24 cellular contexts compared by ENCODE assay signal in genomic region chr6:134651519-134651918, GRCh38.
A peak's percentile ranks its signal among the peaks of the same experiment; 100 is the strongest.
DNase-seq lines count a peak whose midpoint lies in the region; ATAC-seq, FAIRE-seq and TF ChIP-seq lines count a peak whose summit lies in the region.
"Had no signal": no experiment of that assay in that cellular context is flagged by ENCODE, and none has a peak within 500 bp of the region (broad histone marks: within the 10 kb centered on the region; RNA-seq: fewer than 3 reads in every experiment).

No MANE protein-coding gene starts in this region.

- no peak overlapping the region for H4K91ac ChIP-seq in H1 (replicated peaks; ENCODE audit: insufficient read length, low read length)

- FAIRE-seq in GM12892 (lab: Jason Lieb, UNC): peak; percentile 21
- FAIRE-seq in H1 (lab: Jason Lieb, UNC): no peak
- FAIRE-seq: A549, G401.6, GM12878, GM19239 had no signal

- H3K79me1 ChIP-seq in H1 (ENCODE audit: low read depth, low read length): no peaks in the 10 kb centered on the region

- 0 out of 2 replicates have a peak overlapping the region, but pooled peaks have one; percentile 27 for H2BK20ac ChIP-seq in H1 (ENCODE audit: low read length)

- no peaks in the 10 kb centered on the region for H3K9me3 ChIP-seq in H1 (ENCODE audit: insufficient read depth in 2 of 2, low read depth in 1 of 2, low read length in 1 of 2)
- H3K9me3 ChIP-seq: A549; BE2C; BLaER1 treated with 17β-estradiol and CSF1 and Interleukin-3, amounts not matched to agents 10 nM and 100 nM had no signal

- H3K18ac ChIP-seq in H1 (ENCODE audit: extremely low read depth, low read length): no peak overlapping the region

- H3K4ac ChIP-seq in H1 (replicated peaks; ENCODE audit: insufficient read length, low read depth, low read length): no peak overlapping the region

- H4K5ac ChIP-seq in H1 (ENCODE audit: insufficient read length, low read depth, low read length): no peak overlapping the region

- H4K20me1 ChIP-seq in H1 (replicated peaks in 1 of 2; ENCODE audit: control insufficient read depth in 1 of 2, insufficient read depth in 2 of 2, low read length in 2 of 2): no peaks in the 10 kb centered on the region
- H4K20me1 ChIP-seq: BLaER1 treated with 17β-estradiol and CSF1 and Interleukin-3, amounts not matched to agents 10 nM and 100 nM had no signal

- H3K14ac ChIP-seq in H1 (ENCODE audit: insufficient read length): no peak overlapping the region

- H3K27me3 ChIP-seq in H1 (replicated peaks in 1 of 4; ENCODE audit: control insufficient read depth in 3 of 4, extremely low read depth in 1 of 4, insufficient read depth in 3 of 4, low read length in 3 of 4): no peaks in the 10 kb centered on the region
- H3K27me3 ChIP-seq: BE2C; BLaER1 treated with 17β-estradiol and CSF1 and Interleukin-3, amounts not matched to agents 10 nM and 100 nM had no signal

- DNase-seq in GM12865 (ENCODE audit: low read depth): peak; percentile 19
- no peak for DNase-seq in GM12892 (ENCODE audit: insufficient read length)
- no peak for DNase-seq in H1 (ENCODE audit: low read depth in 1 of 2, low spot score in 2 of 2)
- no peak for DNase-seq in DMS 273 (lab: John Stamatoyannopoulos, UW; ENCODE audit: unreplicated experiment)
- no peak for DNase-seq in stimulated activated CD4-positive, alpha-beta T cell treated with anti-CD3 and anti-CD28 coated beads, Interleukin-12 subunit alpha, Interleukin-12 subunit beta, amount 100 ng/mL, for 4 hours
- DNase-seq: 8988T; ACHN; AML-193; BE2C; Calu3; CD4-positive, alpha-beta memory T cell; COR-L47; DMS153; DND-41; GOT3; H7; HCEC 1CT had no signal

- H3K23ac ChIP-seq in H1 (ENCODE audit: insufficient read length): no peak overlapping the region

- H3K79me2 ChIP-seq in H1 (ENCODE audit: control insufficient read depth in 1 of 2, insufficient read depth in 2 of 2, low read length in 2 of 2): no peaks in the 10 kb centered on the region

- no peaks in the 10 kb centered on the region for H3K4me1 ChIP-seq in H1 (replicated peaks in 1 of 4; ENCODE audit: control insufficient read depth in 3 of 4, insufficient read depth in 4 of 4, low read length in 3 of 4)
- H3K4me1 ChIP-seq: A549, BE2C had no signal

- H3K9ac ChIP-seq in H1 (replicated peaks in 1 of 4; ENCODE audit: extremely low read depth in 1 of 4, low read depth in 3 of 4, low read length in 3 of 4): no peak overlapping the region
- H3K9ac ChIP-seq: BLaER1 treated with 17β-estradiol and CSF1 and Interleukin-3, amounts not matched to agents 10 nM and 100 nM had no signal

- TF ChIP-seq POLR2A in GM12892 (IDR thresholded peaks at IDR 0.05; ENCODE audit: low read depth, low read length): no peak
- TF ChIP-seq POLR2A in H1 (IDR thresholded peaks at IDR 0.05; ENCODE audit: control extremely low read depth in 1 of 2, low read depth in 2 of 2, low read length in 2 of 2): no peak

- H2BK120ac ChIP-seq in H1 (replicated peaks; ENCODE audit: low read depth, low read length): no peak overlapping the region

- H2BK15ac ChIP-seq in H1 (ENCODE audit: low read length): no peak overlapping the region

- no peak overlapping the region for H3K4me3 ChIP-seq in GM12865 (ENCODE audit: low read depth, low read length)
- H3K4me3 ChIP-seq in H1 (ENCODE audit: extremely low read depth in 1 of 4, insufficient read depth in 2 of 4, low read depth in 3 of 4, low read length in 4 of 4): no peak overlapping the region
- H3K4me3 ChIP-seq: A549; BLaER1 treated with 17β-estradiol and CSF1 and Interleukin-3, amounts not matched to agents 10 nM and 100 nM; GM12878 had no signal

- H2AFZ ChIP-seq in H1 (ENCODE audit: low read length): no peak overlapping the region

- POLR2A ChIA-PET in H1 (lab: Charles Lee; ENCODE audit: partially characterized antibody): no interaction called here

- no peak overlapping the region for H2BK5ac ChIP-seq in H1 (ENCODE audit: low read depth, low read length)

- no peak overlapping the region for H2AK5ac ChIP-seq in H1 (ENCODE audit: low read depth, low read length)

- no peak for TF ChIP-seq RAD21 in H1 (IDR thresholded peaks at IDR 0.05 in 1 of 2, conservative IDR thresholded peaks at IDR 0.05 in 1 of 2; ENCODE audit: low read depth in 2 of 2, low read length in 2 of 2)

- no peak for TF ChIP-seq CTCF in GM12865 (IDR thresholded peaks at IDR 0.05; ENCODE audit: insufficient read depth, low read depth, low read length, missing control alignments)
- TF ChIP-seq CTCF in H1 (IDR thresholded peaks at IDR 0.05; ENCODE audit: control extremely low read depth in 1 of 3, insufficient read depth in 1 of 3, low read depth in 1 of 3, low read length in 3 of 3): no peak

- H2BK12ac ChIP-seq in H1 (ENCODE audit: low read depth, low read length): no peak overlapping the region

- CTCF ChIA-PET in H1 (lab: Charles Lee; ENCODE audit: partially characterized antibody): interaction anchor here (0.6 to 2.0 kb wide), 3 partner anchors 10 to 269 kb away, joined by 3 to 9 read pairs (median 3); no protein-coding TSS in a partner anchor

- no peak overlapping the region for H4K8ac ChIP-seq in H1 (ENCODE audit: extremely low read depth, insufficient read depth, low read length)

- no peak overlapping the region for H3K27ac ChIP-seq in H1 (ENCODE audit: low read depth, low read length)
- H3K27ac ChIP-seq: A549; BLaER1 treated with 17β-estradiol and CSF1 and Interleukin-3, amounts not matched to agents 10 nM and 100 nM had no signal

- no peak overlapping the region for H3K56ac ChIP-seq in H1 (replicated peaks; ENCODE audit: insufficient read length, low read depth, low read length)

- peaks cover 2% of the 10 kb centered on the region; the same call in 1 of the 2 replicates for H3K23me2 ChIP-seq in H1 (ENCODE audit: low read depth, low read length)

- ATAC-seq in HG02798 (IDR thresholded peaks at IDR 0.05; ENCODE audit: poor library complexity, unreplicated experiment): peak; percentile 56
- ATAC-seq in HG02938 (IDR thresholded peaks at IDR 0.05; ENCODE audit: unreplicated experiment): no peak
- ATAC-seq: A549, GM12878 had no signal

- H3K4me2 ChIP-seq in H1 (ENCODE audit: insufficient read depth in 1 of 2, low read depth in 2 of 2, low read length in 2 of 2): no peak overlapping the region
- H3K4me2 ChIP-seq: A549; BLaER1 treated with 17β-estradiol and CSF1 and Interleukin-3, amounts not matched to agents 10 nM and 100 nM had no signal

- no peaks in the 10 kb centered on the region for H3K36me3 ChIP-seq in H1 (ENCODE audit: control insufficient read depth in 2 of 4, insufficient read depth in 4 of 4, low read length in 3 of 4)
- H3K36me3 ChIP-seq: BE2C; BLaER1 treated with 17β-estradiol and CSF1 and Interleukin-3, amounts not matched to agents 10 nM and 100 nM had no signal

- 88% methylated on average over 3 of the region's 3 CpGs; no CpG with 5 or more reads in 1 of the 2 experiments for WGBS in H1 (ENCODE audit: extremely low coverage in 1 of 2, insufficient coverage in 1 of 2, insufficient read length in 1 of 2, insufficient replicate concordance in 2 of 2, low coverage in 1 of 2, low lambda C conversion rate in 2 of 2, missing lambda C conversion rate in 1 of 2), 2 experiments

- no peak for TF ChIP-seq EP300 in H1 (IDR thresholded peaks at IDR 0.05; ENCODE audit: borderline replicate concordance in 1 of 2, low read depth in 2 of 2, low read length in 2 of 2)

TF ChIP-seq in H1, 55 proteins besides CTCF, POLR2A, EP300 and RAD21:
- TF ChIP-seq KDM5A (IDR thresholded peaks at IDR 0.05; ENCODE audit: low read length): no peak
- TF ChIP-seq CHD1 (IDR thresholded peaks at IDR 0.05; ENCODE audit: low read depth, low read length): no peak
- TF ChIP-seq TCF12 (IDR thresholded peaks at IDR 0.05; ENCODE audit: low read depth, low read length): no peak
- TF ChIP-seq NRF1 (IDR thresholded peaks at IDR 0.05; ENCODE audit: low read depth, low read length): no peak
- no peak for TF ChIP-seq TEAD4 (IDR thresholded peaks at IDR 0.05; ENCODE audit: low read depth, low read length)
- TF ChIP-seq PHF8 (conservative IDR thresholded peaks at IDR 0.05; ENCODE audit: low read depth, low read length): no peak
- no peak for TF ChIP-seq SIX5 (IDR thresholded peaks at IDR 0.05; ENCODE audit: low read depth, low read length)
- no peak for TF ChIP-seq RBBP5 (IDR thresholded peaks at IDR 0.05; ENCODE audit: borderline replicate concordance, low read depth, low read length)
- no peak for TF ChIP-seq RFX5 (IDR thresholded peaks at IDR 0.05; ENCODE audit: borderline replicate concordance, low read depth, low read length)
- TF ChIP-seq POU5F1 (IDR thresholded peaks at IDR 0.05; ENCODE audit: low read depth, low read length): no peak
- TF ChIP-seq ATF2 (IDR thresholded peaks at IDR 0.05; ENCODE audit: low read length): no peak
- no peak for TF ChIP-seq BCL11A (IDR thresholded peaks at IDR 0.05; ENCODE audit: low read depth in 2 of 2, low read length in 2 of 2)
- no peak for TF ChIP-seq MAFK (IDR thresholded peaks at IDR 0.05; ENCODE audit: low read depth, low read length)
- no peak for TF ChIP-seq KDM1A (IDR thresholded peaks at IDR 0.05; ENCODE audit: borderline replicate concordance, low read length)
- no peak for TF ChIP-seq CHD2 (IDR thresholded peaks at IDR 0.05; ENCODE audit: low read length)
- TF ChIP-seq BRCA1 (IDR thresholded peaks at IDR 0.05; ENCODE audit: low read depth, low read length): no peak
- no peak for TF ChIP-seq SP1 (IDR thresholded peaks at IDR 0.05; ENCODE audit: low read depth, low read length)
- TF ChIP-seq YY1 (IDR thresholded peaks at IDR 0.05; ENCODE audit: low read depth, low read length): no peak
- no peak for TF ChIP-seq GTF2F1 (IDR thresholded peaks at IDR 0.05; ENCODE audit: borderline replicate concordance, low read depth, low read length)
- TF ChIP-seq KDM4A (IDR thresholded peaks at IDR 0.05; ENCODE audit: low read depth, low read length, severe bottlenecking): no peak
TF ChIP-seq in H1: peak in this region for 0.
